ENCODE assay signal across 1 cellular context in the genomic region with DNA sequence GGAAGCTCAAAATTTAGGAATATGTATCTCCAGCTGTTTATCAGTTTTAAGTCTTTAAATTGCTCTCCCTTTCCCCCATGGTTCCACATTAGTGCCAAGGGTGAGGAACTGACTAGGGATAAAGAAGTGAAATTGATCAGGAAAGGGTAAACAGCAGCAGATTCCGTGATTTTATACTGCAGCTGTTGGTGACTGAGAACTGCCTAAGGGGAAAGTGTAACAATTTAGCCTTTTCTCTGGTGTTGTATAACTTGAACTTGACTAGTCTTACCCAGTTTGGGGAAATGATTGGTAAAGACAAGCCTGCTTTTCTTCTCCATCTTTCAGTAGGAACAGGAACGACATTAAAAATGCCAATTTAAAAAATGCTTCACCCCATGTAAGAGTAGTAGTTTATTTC.
TF ChIP-seq lines count a peak whose summit lies in the region.

No MANE protein-coding gene starts in this region.

TF ChIP-seq in K562, 482 proteins besides CTCF, POLR2A, EP300 and RAD21:
- TF ChIP-seq MBD2 (IDR thresholded peaks at IDR 0.05; ENCODE audit: borderline replicate concordance, low read depth): no peak
- TF ChIP-seq, protein P1, sequence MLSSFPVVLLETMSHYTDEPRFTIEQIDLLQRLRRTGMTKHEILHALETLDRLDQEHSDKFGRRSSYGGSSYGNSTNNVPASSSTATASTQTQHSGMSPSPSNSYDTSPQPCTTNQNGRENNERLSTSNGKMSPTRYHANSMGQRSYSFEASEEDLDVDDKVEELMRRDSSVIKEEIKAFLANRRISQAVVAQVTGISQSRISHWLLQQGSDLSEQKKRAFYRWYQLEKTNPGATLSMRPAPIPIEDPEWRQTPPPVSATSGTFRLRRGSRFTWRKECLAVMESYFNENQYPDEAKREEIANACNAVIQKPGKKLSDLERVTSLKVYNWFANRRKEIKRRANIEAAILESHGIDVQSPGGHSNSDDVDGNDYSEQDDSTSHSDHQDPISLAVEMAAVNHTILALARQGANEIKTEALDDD (IDR thresholded peaks at IDR 0.05): peak; percentile 90
TF ChIP-seq in K562: peak in this region for 1.
